Comparison of ENCODE assay signal across 1 cellular context in the genomic region with DNA sequence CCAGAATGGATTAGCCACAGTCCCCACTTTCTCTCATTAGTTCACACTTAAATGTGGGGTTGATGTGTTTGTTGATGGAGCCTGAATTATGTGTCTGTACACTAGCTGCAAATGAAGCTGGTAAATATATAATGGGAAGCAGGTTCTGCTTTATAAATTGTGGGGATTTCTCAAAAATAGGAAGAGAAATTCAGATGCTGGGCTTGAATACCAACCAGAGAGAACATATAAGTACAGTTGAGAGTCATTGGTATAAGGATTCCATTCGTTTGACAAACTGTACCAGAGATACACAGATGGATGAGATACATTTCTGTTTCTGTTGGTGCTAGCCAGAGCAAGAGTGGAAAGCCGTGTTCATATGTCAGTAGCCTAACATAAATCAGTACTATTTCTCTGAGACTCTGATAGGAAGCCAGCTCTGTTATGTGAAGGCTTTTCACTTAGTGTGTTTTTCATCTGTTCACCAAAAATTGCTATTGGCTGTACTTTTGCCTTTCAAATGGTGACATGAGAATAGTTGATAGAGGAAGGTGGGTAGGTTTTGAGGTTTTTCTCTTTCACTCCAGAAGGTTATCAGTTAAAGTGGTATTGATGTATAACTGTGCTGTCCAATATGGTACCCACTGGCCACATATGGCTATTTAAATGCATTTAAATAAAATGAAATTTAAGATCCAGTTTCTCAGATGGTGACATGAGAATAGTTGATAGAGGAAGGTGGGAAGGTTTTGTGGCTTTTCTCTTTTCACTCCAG.
TF ChIP-seq lines count a peak whose summit lies in the region.

No MANE protein-coding gene starts in this region.

TF ChIP-seq in WTC11, 78 proteins besides CTCF, POLR2A, EP300 and RAD21 (continued from another document):
- TF ChIP-seq, protein P1, sequence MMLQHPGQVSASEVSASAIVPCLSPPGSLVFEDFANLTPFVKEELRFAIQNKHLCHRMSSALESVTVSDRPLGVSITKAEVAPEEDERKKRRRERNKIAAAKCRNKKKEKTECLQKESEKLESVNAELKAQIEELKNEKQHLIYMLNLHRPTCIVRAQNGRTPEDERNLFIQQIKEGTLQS (CRISPR knock-in tag; conservative IDR thresholded peaks at IDR 0.05): no peak
- TF ChIP-seq TEAD1 (CRISPR knock-in tag; IDR thresholded peaks at IDR 0.05): no peak
- no peak for TF ChIP-seq NFE2L1 (CRISPR knock-in tag; IDR thresholded peaks at IDR 0.05)
- TF ChIP-seq TEAD4 (CRISPR knock-in tag; IDR thresholded peaks at IDR 0.05): no peak
- TF ChIP-seq FOXK1 (CRISPR knock-in tag; IDR thresholded peaks at IDR 0.05): no peak
- TF ChIP-seq, protein P2, sequence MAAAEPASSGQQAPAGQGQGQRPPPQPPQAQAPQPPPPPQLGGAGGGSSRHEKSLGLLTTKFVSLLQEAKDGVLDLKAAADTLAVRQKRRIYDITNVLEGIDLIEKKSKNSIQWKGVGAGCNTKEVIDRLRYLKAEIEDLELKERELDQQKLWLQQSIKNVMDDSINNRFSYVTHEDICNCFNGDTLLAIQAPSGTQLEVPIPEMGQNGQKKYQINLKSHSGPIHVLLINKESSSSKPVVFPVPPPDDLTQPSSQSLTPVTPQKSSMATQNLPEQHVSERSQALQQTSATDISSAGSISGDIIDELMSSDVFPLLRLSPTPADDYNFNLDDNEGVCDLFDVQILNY (CRISPR knock-in tag; IDR thresholded peaks at IDR 0.05): no peak
- no peak for TF ChIP-seq ESRRA (CRISPR knock-in tag; IDR thresholded peaks at IDR 0.05; ENCODE audit: borderline replicate concordance)
- no peak for TF ChIP-seq NFYB (CRISPR knock-in tag; conservative IDR thresholded peaks at IDR 0.05; ENCODE audit: low read depth)
- TF ChIP-seq GABPB1 (CRISPR knock-in tag; IDR thresholded peaks at IDR 0.05): no peak
- TF ChIP-seq ZNF671 (CRISPR knock-in tag; IDR thresholded peaks at IDR 0.05): no peak
